10 cellular contexts compared by ENCODE assay signal in genomic region chr18:39453882-39454281, GRCh38.
DNase-seq lines count a peak whose midpoint lies in the region; ATAC-seq and TF ChIP-seq lines count a peak whose summit lies in the region.
"Had no signal": no experiment of that assay in that cellular context is flagged by ENCODE, and none has a peak within 500 bp of the region (broad histone marks: within the 10 kb centered on the region; RNA-seq: fewer than 3 reads in every experiment).

No MANE protein-coding gene starts in this region.

- DNase-seq in AG20443 (ENCODE audit: low spot score): peak; percentile 19
- DNase-seq in NCI-H2196 (lab: John Stamatoyannopoulos, UW; ENCODE audit: unreplicated experiment): peak; percentile 53
- peak; percentile 21 to 24 for DNase-seq in erythroblast (lab: John Stamatoyannopoulos, UW)
- DNase-seq in myocyte (ENCODE audit: low read depth): peak; percentile 50
- no peak for DNase-seq in GM13976 (ENCODE audit: low spot score)
- no peak for DNase-seq in natural killer cell

- H3K4me1 Mint-ChIP-seq in natural killer cell: peaks cover 6 to 8% of the 10 kb centered on the region in 2 donors

- intact Hi-C loops in natural killer cell (cut with micrococcal nuclease): no loop called here

- TF ChIP-seq CTCF in GM13976 (IDR thresholded peaks at IDR 0.05; ENCODE audit: borderline replicate concordance, control extremely low read depth, extremely low read depth, insufficient read depth, missing control alignments): no peak
- TF ChIP-seq CTCF in natural killer cell (IDR thresholded peaks at IDR 0.05): no peak

- no peak for TF ChIP-seq POLR2A in erythroblast (IDR thresholded peaks at IDR 0.05; ENCODE audit: low read length)

- in situ Hi-C loops in GM13976 (cut with MboI; ENCODE audit: low sequenced_read_pairs, unreplicated experiment): no loop called here

- H3K27me3 Mint-ChIP-seq in natural killer cell (ENCODE audit: low read depth in 2 of 2): no peaks in the 10 kb centered on the region
- H3K27me3 Mint-ChIP-seq: dendritic cell treated with granulocyte-macrophage colony-stimulating factor and Interleukin-4, amounts not matched to agents 40 ng/mL and 50 ng/mL, for 4 days had no signal

- H3K4me3 Mint-ChIP-seq in natural killer cell: no peak overlapping the region
- H3K4me3 Mint-ChIP-seq: dendritic cell treated with granulocyte-macrophage colony-stimulating factor and Interleukin-4, amounts not matched to agents 40 ng/mL and 50 ng/mL, for 4 days; T-helper 1 cell treated with Interleukin-12 subunit alpha and Interleukin-12 subunit beta and Interleukin-4 antibody, amounts not matched to agents 30 μg/mL and 1 μg/mL, for 36 hours had no signal

- H3K9me3 Mint-ChIP-seq in natural killer cell: peaks cover 2 to 10% of the 10 kb centered on the region in 2 donors

- H3K27ac Mint-ChIP-seq in natural killer cell: no peak overlapping the region
- H3K27ac Mint-ChIP-seq: dendritic cell treated with granulocyte-macrophage colony-stimulating factor and Interleukin-4, amounts not matched to agents 40 ng/mL and 50 ng/mL, for 4 days; T-helper 1 cell treated with Interleukin-12 subunit alpha and Interleukin-12 subunit beta and Interleukin-4 antibody, amounts not matched to agents 30 μg/mL and 1 μg/mL, for 36 hours had no signal

- ATAC-seq in natural killer cell: no peak
- ATAC-seq in GM18861 (IDR thresholded peaks at IDR 0.05; ENCODE audit: unreplicated experiment): no peak
- ATAC-seq in HG03139 (IDR thresholded peaks at IDR 0.05; ENCODE audit: unreplicated experiment): no peak

- H3K36me3 Mint-ChIP-seq in natural killer cell: no peaks in the 10 kb centered on the region

Comparison
In these comparisons a context has a peak if more than half of its experiments do, and no peak if none do; other contexts are left out.
1. DNase-seq: peak in AG20443 (single experiment), NCI-H2196 (single experiment), erythroblast (2 of 2) and myocyte (single experiment); none in GM13976 (single experiment) and natural killer cell (single experiment).